11 cellular contexts compared by ENCODE assay signal in genomic region chr5:154059039-154059430, GRCh38. TPM values are rescaled to one million over a fixed set of nuclear protein-coding genes. Genes with fewer than 3 reads are reported as not detected.
DNase-seq lines count a peak whose midpoint lies in the region; ATAC-seq and TF ChIP-seq lines count a peak whose summit lies in the region.
"Had no signal": no experiment of that assay in that cellular context is flagged by ENCODE, and none has a peak within 500 bp of the region (broad histone marks: within the 10 kb centered on the region; RNA-seq: fewer than 3 reads in every experiment).

No MANE protein-coding gene starts in this region.

- TF ChIP-seq CTCF in DOHH2 (IDR thresholded peaks at IDR 0.05; ENCODE audit: low read depth, low read length, poor library complexity, severe bottlenecking): no peak

- no peaks in the 10 kb centered on the region for H3F3A ChIP-seq in DOHH2 (ENCODE audit: control insufficient read depth, insufficient read depth)

- no peak overlapping the region for H3K4me3 ChIP-seq in DOHH2 (ENCODE audit: low read length)
- H3K4me3 ChIP-seq: coronary artery, heart right ventricle had no signal

- no peaks in the 10 kb centered on the region; the same call in 1 of the 2 replicates for H4K20me1 ChIP-seq in DOHH2 (ENCODE audit: control insufficient read depth, insufficient read depth, low read depth, low read length)

- no peaks in the 10 kb centered on the region for H3K27me3 Mint-ChIP-seq in T-cell

- peaks cover 30% of the 10 kb centered on the region for H3K4me1 ChIP-seq in DOHH2 (ENCODE audit: control insufficient read depth, low read length)

- CTCF ChIA-PET in T-cell (lab: Charles Lee): interaction anchor here in 1 of 2 donors (0.6 to 1.4 kb wide), 3 partner anchors 9 to 13 kb away, joined by 3 to 5 read pairs (median 3); no protein-coding TSS in a partner anchor

- H3K9me3 ChIP-seq in DOHH2 (ENCODE audit: control insufficient read depth, insufficient read depth, low read length): no peaks in the 10 kb centered on the region
- H3K9me3 ChIP-seq: heart right ventricle had no signal

- peaks cover 10% of the 10 kb centered on the region for H3K36me3 ChIP-seq in DOHH2 (ENCODE audit: control insufficient read depth, low read length)

- H3K4me2 ChIP-seq in DOHH2 (ENCODE audit: low read length): peak overlapping the region; percentile 58; the same call in 1 of the 2 replicates

- no peaks in the 10 kb centered on the region for H3K27me3 ChIP-seq in DOHH2 (ENCODE audit: control insufficient read depth, low read length)
- H3K27me3 ChIP-seq: heart right ventricle had no signal

- H3K4me3 Mint-ChIP-seq in T-cell: no peak overlapping the region

- no peak overlapping the region for H3K27ac ChIP-seq in DOHH2 (ENCODE audit: low read depth, low read length)
- H3K27ac ChIP-seq: C4-2B, coronary artery, heart right ventricle had no signal

- DNase-seq in T-cell (no peak), HT-29 (ENCODE audit: low spot score) (no peak), MV-4-11 (lab: John Stamatoyannopoulos, UW) (no peak), COLO668 (lab: John Stamatoyannopoulos, UW; ENCODE audit: unreplicated experiment) (no peak), NCI-H774 (lab: John Stamatoyannopoulos, UW) (no peak)
- DNase-seq: heart right ventricle had no signal

- peak overlapping the region; percentile 3 to 18 for H3K27ac Mint-ChIP-seq in T-cell

- no peaks in the 10 kb centered on the region for H3K9me2 ChIP-seq in DOHH2 (replicated peaks; ENCODE audit: control insufficient read depth, low read length)

- H3K9me3 Mint-ChIP-seq in T-cell: no peaks in the 10 kb centered on the region

- H3K79me2 ChIP-seq in DOHH2 (ENCODE audit: control insufficient read depth, low read length): peaks cover 2% of the 10 kb centered on the region; the same call in 1 of the 2 replicates

- POLR2A ChIA-PET in T-cell (lab: Charles Lee): interaction anchor here in 1 of 2 donors (1.1 kb wide), 1 partner anchor 19 kb away, joined by 4 read pairs; no protein-coding TSS in a partner anchor

- peak; percentile 65 for ATAC-seq in GM19438 (IDR thresholded peaks at IDR 0.05; ENCODE audit: low read depth, unreplicated experiment)
- peak; percentile 45 for ATAC-seq in HG02981 (IDR thresholded peaks at IDR 0.05; ENCODE audit: unreplicated experiment)
- peak in 1 of 4 experiments; percentile 53 for ATAC-seq in T-cell (replicated peaks in 1 of 4)

- H3K4me1 Mint-ChIP-seq in T-cell: peaks cover 22 to 24% (median 23%) of the 10 kb centered on the region in 3 donors

- H3K36me3 Mint-ChIP-seq in T-cell: peaks cover 19% of the 10 kb centered on the region

RNA-seq across cellular contexts. Expression of gene MFAP3, which starts 20.3 kb away (rescaled TPM):
- total RNA-seq in T-cell: 10 to 100 TPM; 15.5 to 25.1 (median 23.6) TPM
- total RNA-seq in HT-29 (2014; rRNA removed; shearing (Covaris generic)): 12.5 and 17.1 TPM in 2 replicates

RNA-seq across cellular contexts. Expression of gene FAM114A2, which starts 20.3 kb away (rescaled TPM):
- 10 to 100 TPM; 28.4 to 37.3 (median 34.5) TPM for total RNA-seq in T-cell
- 3.9 and 5.8 TPM in 2 replicates for total RNA-seq in HT-29 (2014; rRNA removed; shearing (Covaris generic))
